ENCODE assay signal across 8 cellular contexts in the genomic region with DNA sequence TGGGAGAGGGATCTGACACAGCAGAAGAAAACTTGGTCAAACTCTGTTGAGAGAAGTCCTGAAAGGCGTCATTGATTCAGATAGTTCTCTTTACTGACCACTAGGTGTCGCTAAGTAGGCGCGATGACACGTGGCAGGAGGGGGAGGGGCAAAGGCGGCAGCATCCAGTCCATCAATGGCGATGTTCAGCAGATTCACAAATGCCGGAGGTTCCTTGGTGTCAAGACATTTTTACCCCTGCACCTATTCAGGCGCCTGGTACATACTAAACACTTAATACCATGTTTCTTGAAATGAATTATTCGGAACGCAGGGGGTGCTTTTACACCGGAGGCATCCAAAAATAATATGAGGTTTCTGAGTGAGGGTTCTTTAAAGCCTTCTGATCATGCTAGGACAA. TPM values are rescaled to one million over a fixed set of nuclear protein-coding genes. Genes with fewer than 3 reads are reported as not detected.
A peak's percentile ranks its signal among the peaks of the same experiment; 100 is the strongest.
DNase-seq lines count a peak whose midpoint lies in the region; ATAC-seq lines count a peak whose summit lies in the region.

No MANE protein-coding gene starts in this region.

- H3K36me3 Mint-ChIP-seq in activated CD4-positive, alpha-beta T cell treated with anti-CD3 and anti-CD28 coated beads, Interleukin-2, amount 10 ng/mL, durations not matched to agents 24 days and 14 days (ENCODE audit: low read depth), result no peaks in the 10 kb centered on the region

- no peak overlapping the region for H3K27ac Mint-ChIP-seq in activated CD4-positive, alpha-beta T cell treated with anti-CD3 and anti-CD28 coated beads, Interleukin-2, amount 10 ng/mL, durations not matched to agents 24 days and 14 days

- DNase-seq in AG08396 (ENCODE audit: low spot score) (peak; percentile 59), NCI-H69 (lab: John Stamatoyannopoulos, UW) (peak; percentile 70), dermis microvascular lymphatic vessel endothelial cell (ENCODE audit: low read depth in 2 of 2) (peak; percentile 53 to 74), medulla oblongata (ENCODE audit: extremely low spot score) (peak; percentile 74)
- peak; percentile 92 for DNase-seq in activated CD4-positive, alpha-beta T cell treated with anti-CD3 and anti-CD28 coated beads, Interleukin-2, amount 10 ng/mL, durations not matched to agents 24 days and 14 days
- peak; percentile 60 to 71 for DNase-seq in stimulated activated CD8-positive, alpha-beta memory T cell treated with anti-CD3 and anti-CD28 coated beads, Interleukin-2, amount 100 ng/mL, for 1 hour (ENCODE audit: low read depth in 2 of 2)

- peak overlapping the region; percentile 30 for H3K4me3 Mint-ChIP-seq in activated CD4-positive, alpha-beta T cell treated with anti-CD3 and anti-CD28 coated beads, Interleukin-2, amount 10 ng/mL, durations not matched to agents 24 days and 14 days

- intact Hi-C loops in activated CD4-positive, alpha-beta T cell treated with anti-CD3 and anti-CD28 coated beads, Interleukin-2, amount 10 ng/mL, durations not matched to agents 24 days and 14 days (cut with micrococcal nuclease), result loop anchor here (1.0 to 5.0 kb wide), 3 partner anchors 17 to 79 kb away; no protein-coding TSS in a partner anchor

- H3K9me3 Mint-ChIP-seq in activated CD4-positive, alpha-beta T cell treated with anti-CD3 and anti-CD28 coated beads, Interleukin-2, amount 10 ng/mL, durations not matched to agents 24 days and 14 days, result no peaks in the 10 kb centered on the region

- H3K4me1 Mint-ChIP-seq in activated CD4-positive, alpha-beta T cell treated with anti-CD3 and anti-CD28 coated beads, Interleukin-2, amount 10 ng/mL, durations not matched to agents 24 days and 14 days, result peaks cover 15% of the 10 kb centered on the region

- peak; percentile 38 for ATAC-seq in GM18868 (IDR thresholded peaks at IDR 0.05; ENCODE audit: unreplicated experiment)
- ATAC-seq in HG03196 (IDR thresholded peaks at IDR 0.05; ENCODE audit: unreplicated experiment), result peak; percentile 36

- H3K27me3 Mint-ChIP-seq in activated CD4-positive, alpha-beta T cell treated with anti-CD3 and anti-CD28 coated beads, Interleukin-2, amount 10 ng/mL, durations not matched to agents 24 days and 14 days, result peaks cover 20% of the 10 kb centered on the region

RNA-seq across cellular contexts. Expression of a gene that starts 3.0 kb away (rescaled TPM):
- total RNA-seq in activated CD4-positive, alpha-beta T cell treated with anti-CD3 and anti-CD28 coated beads, Interleukin-2, amount 10 ng/mL, durations not matched to agents 24 days and 14 days, result 0.26 and 0.62 TPM in 2 replicates
- total RNA-seq in dermis microvascular lymphatic vessel endothelial cell, result under 0.01 and 0.26 TPM in 2 replicates

RNA-seq across cellular contexts. Expression of a gene that starts 42.3 kb away (rescaled TPM):
- not detected in 2 replicates for total RNA-seq in activated CD4-positive, alpha-beta T cell treated with anti-CD3 and anti-CD28 coated beads, Interleukin-2, amount 10 ng/mL, durations not matched to agents 24 days and 14 days
- total RNA-seq in dermis microvascular lymphatic vessel endothelial cell, result 31.2 and 44.9 TPM in 2 replicates

Comparison
In these comparisons a context has a peak if more than half of its experiments do, and no peak if none do; other contexts are left out.
1. Peak in every context shown above with its lines: DNase-seq and ATAC-seq.
2. RNA of a gene that starts 42.3 kb away (total RNA-seq): 31.2 to 44.9 TPM in dermis microvascular lymphatic vessel endothelial cell; not detected in activated CD4-positive, alpha-beta T cell treated with anti-CD3 and anti-CD28 coated beads, Interleukin-2, amount 10 ng/mL, durations not matched to agents 24 days and 14 days; every median in the first group is over 10 times any median in the second.